Comparison of ENCODE assay signal across 15 cellular contexts in genomic region chr1:48920741-48921330, GRCh38.
"Had no signal": no experiment of that assay in that cellular context is flagged by ENCODE, and none has a peak within 500 bp of the region (broad histone marks: within the 10 kb centered on the region; RNA-seq: fewer than 3 reads in every experiment).

No MANE protein-coding gene starts in this region.

- H3K27ac ChIP-seq: adrenal gland, prostate gland, upper lobe of right lung had no signal

- H3K4me1 ChIP-seq: prostate gland, upper lobe of right lung had no signal

- ATAC-seq: left cardiac atrium; natural killer cell; sciatic nerve; stimulated activated naive B cell treated with anti-CD40 and anti-IgM and Interleukin-4, amounts not matched to agents 10 μg/mL and 1 μg/mL and 100 μg/mL, for 72 hours; upper lobe of right lung had no signal

- H3K9me3 ChIP-seq: adrenal gland, prostate gland, upper lobe of right lung had no signal

- H3K36me3 ChIP-seq: adrenal gland, prostate gland, upper lobe of right lung had no signal

- H3K4me3 ChIP-seq: adrenal gland, prostate gland, upper lobe of right lung had no signal

- H3K27me3 ChIP-seq: adrenal gland, upper lobe of right lung had no signal

- DNase-seq: activated CD4-positive, alpha-beta T cell treated with anti-CD3 and anti-CD28 coated beads, Interleukin-2, amount 50 U/mL, for 1 hour; activated CD4-positive, CD25-positive, alpha-beta regulatory T cell; activated naive CD4-positive, alpha-beta T cell treated with anti-CD3 and anti-CD28 coated beads, Interleukin-2, amount 10 ng/mL, durations not matched to agents 7 days and 5 days; adrenal gland; dermis blood vessel endothelial cell; endodermal cell; erythroblast; left cardiac atrium; mammary epithelial cell; natural killer cell; stimulated activated CD4-positive, alpha-beta T cell treated with anti-CD3 and anti-CD28 coated beads, Interleukin-2, amount 100 ng/mL, for 24 hours; stimulated activated naive B cell treated with anti-CD40 and anti-IgM and Interleukin-4, amounts not matched to agents 10 μg/mL and 1 μg/mL and 100 μg/mL, for 72 hours; upper lobe of right lung had no signal
